36 cellular contexts compared by ENCODE assay signal in the genomic region with DNA sequence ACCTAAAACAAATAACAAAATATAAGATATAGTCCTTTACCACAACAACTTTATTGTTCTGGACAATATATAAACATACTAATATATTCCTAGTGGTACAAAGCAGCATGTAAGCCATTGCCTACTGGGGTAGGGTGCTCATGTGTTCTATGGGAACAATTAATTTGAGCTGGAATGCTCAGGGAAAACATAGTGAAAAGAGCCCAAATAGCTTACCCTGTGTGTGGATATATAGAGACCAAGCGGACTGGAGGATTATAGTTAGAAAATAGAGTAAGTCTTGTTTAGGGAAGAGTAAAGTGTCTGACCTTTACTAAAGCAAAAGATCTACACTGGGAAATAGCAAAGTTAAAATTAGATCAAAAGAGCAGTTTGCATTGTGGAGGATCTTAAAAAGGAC.
A peak's percentile ranks its signal among the peaks of the same experiment; 100 is the strongest.
DNase-seq lines count a peak whose midpoint lies in the region; ATAC-seq, FAIRE-seq and TF ChIP-seq lines count a peak whose summit lies in the region.
"Had no signal": no experiment of that assay in that cellular context is flagged by ENCODE, and none has a peak within 500 bp of the region (broad histone marks: within the 10 kb centered on the region; RNA-seq: fewer than 3 reads in every experiment).

No MANE protein-coding gene starts in this region.

- POLR2A ChIA-PET in WTC11 (lab: Charles Lee) (no interaction called here), H1 (lab: Charles Lee; ENCODE audit: partially characterized antibody) (interaction anchor here (0.6 to 2.5 kb wide), 4 partner anchors 11 to 44 kb away, joined by 3 to 12 read pairs (median 3); no protein-coding TSS in a partner anchor), HEK293T (lab: Yijun Ruan, JAX) (no interaction called here)

- H3K36me3 ChIP-seq in GM23338 (ENCODE audit: insufficient read depth) (peaks cover 47% of the 10 kb centered on the region), H1 (ENCODE audit: control insufficient read depth in 2 of 4, insufficient read depth in 4 of 4, low read length in 3 of 4) (peaks cover 0 to 49% (median 24%) of the 10 kb centered on the region in 4 experiments; a peak in 5 of 8 replicates)
- H3K36me3 ChIP-seq: BE2C; BLaER1; BLaER1 treated with 17β-estradiol and CSF1 and Interleukin-3, amounts not matched to agents 10 nM and 100 nM had no signal

- H3K4me3 ChIP-seq in GM23338: no peak overlapping the region
- H3K4me3 ChIP-seq in H1 (ENCODE audit: extremely low read depth in 1 of 4, insufficient read depth in 2 of 4, low read depth in 3 of 4, low read length in 4 of 4): no peak overlapping the region
- H3K4me3 ChIP-seq: A549; BLaER1; BLaER1 treated with 17β-estradiol and CSF1 and Interleukin-3, amounts not matched to agents 10 nM and 100 nM had no signal

- peaks cover 14 to 17% of the 10 kb centered on the region in 2 experiments; a peak in 3 of 4 replicates for H3K9me3 ChIP-seq in H1 (ENCODE audit: insufficient read depth in 2 of 2, low read depth in 1 of 2, low read length in 1 of 2)
- H3K9me3 ChIP-seq: A549, BE2C, BLaER1, Caco-2 had no signal

- TF ChIP-seq CTCF in GM23338 (conservative IDR thresholded peaks at IDR 0.05; ENCODE audit: low read depth in 2 of 2) (no peak), WTC11 (IDR thresholded peaks at IDR 0.05) (no peak), H1 (IDR thresholded peaks at IDR 0.05; ENCODE audit: control extremely low read depth in 1 of 3, insufficient read depth in 1 of 3, low read depth in 1 of 3, low read length in 3 of 3) (no peak)

- no peak overlapping the region for H2BK5ac ChIP-seq in H1 (ENCODE audit: low read depth, low read length)

- H3K4me1 Mint-ChIP-seq in GM23338 (peaks cover 37% of the 10 kb centered on the region), WTC11 (peaks cover 66% of the 10 kb centered on the region)
- H3K4me1 Mint-ChIP-seq: B cell; CD14-positive monocyte; CD4-positive, alpha-beta memory T cell; CD4-positive, CD25-positive, alpha-beta regulatory T cell; CD8-positive, alpha-beta memory T cell had no signal

- H3K4me3 Mint-ChIP-seq in GM23338: no peak overlapping the region
- no peak overlapping the region for H3K4me3 Mint-ChIP-seq in WTC11
- H3K4me3 Mint-ChIP-seq: B cell; CD14-positive monocyte; CD4-positive, alpha-beta memory T cell; CD4-positive, alpha-beta T cell; CD4-positive, CD25-positive, alpha-beta regulatory T cell; CD8-positive, alpha-beta memory T cell; CD8-positive, alpha-beta T cell had no signal

- H3F3A ChIP-seq in GM23338 (replicated peaks; ENCODE audit: low read depth): peaks cover 25% of the 10 kb centered on the region

- H2BK20ac ChIP-seq in H1 (ENCODE audit: low read length): no peak overlapping the region

- no peak overlapping the region for H3K56ac ChIP-seq in H1 (replicated peaks; ENCODE audit: insufficient read length, low read depth, low read length)

- ATAC-seq in GM23338 (no peak), WTC11 (no peak), HG02840 (IDR thresholded peaks at IDR 0.05; ENCODE audit: low FRiP score, unreplicated experiment) (no peak), HG03045 (IDR thresholded peaks at IDR 0.05; ENCODE audit: unreplicated experiment) (no peak), HG02642 (IDR thresholded peaks at IDR 0.05; ENCODE audit: poor library complexity, unreplicated experiment) (no peak)
- ATAC-seq: A549; CD8-positive, alpha-beta T cell had no signal

- no peak overlapping the region for H2AK5ac ChIP-seq in H1 (ENCODE audit: low read depth, low read length)

- H2BK120ac ChIP-seq in H1 (replicated peaks; ENCODE audit: low read depth, low read length): no peak overlapping the region

- H3K9ac ChIP-seq in H1 (replicated peaks in 1 of 4; ENCODE audit: extremely low read depth in 1 of 4, low read depth in 3 of 4, low read length in 3 of 4): no peak overlapping the region
- H3K9ac ChIP-seq: BLaER1; BLaER1 treated with 17β-estradiol and CSF1 and Interleukin-3, amounts not matched to agents 10 nM and 100 nM had no signal

- H3K4ac ChIP-seq in H1 (replicated peaks; ENCODE audit: insufficient read length, low read depth, low read length): no peak overlapping the region

- no peak overlapping the region for H2BK15ac ChIP-seq in H1 (ENCODE audit: low read length)

- TF ChIP-seq EP300 in H1 (IDR thresholded peaks at IDR 0.05; ENCODE audit: borderline replicate concordance in 1 of 2, low read depth in 2 of 2, low read length in 2 of 2): no peak

- H3K9me2 ChIP-seq in GM23338 (ENCODE audit: insufficient read depth): no peaks in the 10 kb centered on the region

- no peaks in the 10 kb centered on the region for H4K20me1 ChIP-seq in GM23338 (replicated peaks; ENCODE audit: insufficient read depth)
- no peaks in the 10 kb centered on the region for H4K20me1 ChIP-seq in H1 (replicated peaks in 1 of 2; ENCODE audit: control insufficient read depth in 1 of 2, insufficient read depth in 2 of 2, low read length in 2 of 2)
- H4K20me1 ChIP-seq: BLaER1; BLaER1 treated with 17β-estradiol and CSF1 and Interleukin-3, amounts not matched to agents 10 nM and 100 nM had no signal

- no peaks in the 10 kb centered on the region; the same call in 1 of the 2 replicates for H3K23me2 ChIP-seq in H1 (ENCODE audit: low read depth, low read length)

- no peak overlapping the region for H4K91ac ChIP-seq in H1 (replicated peaks; ENCODE audit: insufficient read length, low read length)

- H2AFZ ChIP-seq in GM23338 (no peak overlapping the region), H1 (ENCODE audit: low read length) (no peak overlapping the region)

- H3K36me3 Mint-ChIP-seq in GM23338 (ENCODE audit: low read depth): peaks cover 81% of the 10 kb centered on the region
- peaks cover 86% of the 10 kb centered on the region for H3K36me3 Mint-ChIP-seq in WTC11
- H3K36me3 Mint-ChIP-seq: CD14-positive monocyte; CD4-positive, alpha-beta memory T cell; CD4-positive, CD25-positive, alpha-beta regulatory T cell; CD8-positive, alpha-beta memory T cell; CD8-positive, alpha-beta T cell had no signal

- no peak overlapping the region for H3K27ac ChIP-seq in GM23338 (ENCODE audit: low read depth)
- no peak overlapping the region for H3K27ac ChIP-seq in H1 (ENCODE audit: low read depth, low read length)
- H3K27ac ChIP-seq: 22Rv1; A549; BLaER1; BLaER1 treated with 17β-estradiol and CSF1 and Interleukin-3, amounts not matched to agents 10 nM and 100 nM; C4-2B had no signal

- no peaks in the 10 kb centered on the region for H3K79me1 ChIP-seq in H1 (ENCODE audit: low read depth, low read length)

- H3K79me2 ChIP-seq in GM23338 (replicated peaks; ENCODE audit: insufficient read depth): peaks cover 18% of the 10 kb centered on the region
- peaks cover 0 to 2% of the 10 kb centered on the region in 2 experiments; a peak in 1 of 4 replicates for H3K79me2 ChIP-seq in H1 (ENCODE audit: control insufficient read depth in 1 of 2, insufficient read depth in 2 of 2, low read length in 2 of 2)

- H3K27me3 Mint-ChIP-seq in GM23338 (ENCODE audit: insufficient read depth, low read depth, poor library complexity) (peaks cover 7% of the 10 kb centered on the region), WTC11 (ENCODE audit: low read depth) (peaks cover 18% of the 10 kb centered on the region)
- H3K27me3 Mint-ChIP-seq: B cell; CD4-positive, CD25-positive, alpha-beta regulatory T cell had no signal

- H3K4me2 ChIP-seq in GM23338 (no peak overlapping the region), H1 (ENCODE audit: insufficient read depth in 1 of 2, low read depth in 2 of 2, low read length in 2 of 2) (no peak overlapping the region)
- H3K4me2 ChIP-seq: A549; BLaER1; BLaER1 treated with 17β-estradiol and CSF1 and Interleukin-3, amounts not matched to agents 10 nM and 100 nM had no signal

- H3K27ac Mint-ChIP-seq in GM23338 (no peak overlapping the region), WTC11 (peak overlapping the region; percentile 84)
- H3K27ac Mint-ChIP-seq: B cell; CD14-positive monocyte; CD4-positive, alpha-beta memory T cell; CD4-positive, alpha-beta T cell; CD4-positive, CD25-positive, alpha-beta regulatory T cell; CD8-positive, alpha-beta memory T cell; CD8-positive, alpha-beta T cell had no signal

- H4K5ac ChIP-seq in H1 (ENCODE audit: insufficient read length, low read depth, low read length): no peak overlapping the region

- TF ChIP-seq RAD21 in H1 (IDR thresholded peaks at IDR 0.05 in 1 of 2, conservative IDR thresholded peaks at IDR 0.05 in 1 of 2; ENCODE audit: low read depth in 2 of 2, low read length in 2 of 2): no peak

- DNase-seq in GM23338 (ENCODE audit: low spot score): no peak
- peak; percentile 12 for DNase-seq in NCI-H69 (lab: John Stamatoyannopoulos, UW)
- DNase-seq in WTC11 (ENCODE audit: low spot score): no peak
- DNase-seq in H1 (ENCODE audit: low read depth in 1 of 2, low spot score in 2 of 2): no peak
- DNase-seq in HEK293T (ENCODE audit: extremely low spot score): no peak
- DNase-seq: 8988T; ACHN; AML-193; BE2C; C1 segment of cervical spinal cord; Caco-2; Calu3; CD4-positive, alpha-beta memory T cell; CD4-positive, alpha-beta T cell; CD4-positive, CD25-positive, alpha-beta regulatory T cell; CD8-positive, alpha-beta memory T cell; CD8-positive, alpha-beta T cell; COR-L47; DMS 273 treated with DMSO at 0.1 percent for 48 hours; DMS153; DMS53; DMS79; DMS79 treated with DMSO at 0.1 percent for 48 hours; DND-41; EL had no signal

- CTCF ChIA-PET in WTC11 (lab: Charles Lee) (interaction anchor here (1.2 kb wide), 1 partner anchor 373 kb away, joined by 6 read pairs; a partner anchor contains a TSS), H1 (lab: Charles Lee; ENCODE audit: partially characterized antibody) (interaction anchor here (1.8 kb wide), 1 partner anchor 10 kb away, joined by 4 read pairs; no protein-coding TSS in a partner anchor), HEK293T (lab: Yijun Ruan, JAX) (no interaction called here)

- H3K14ac ChIP-seq in H1 (ENCODE audit: insufficient read length): no peak overlapping the region

- H3K9me3 Mint-ChIP-seq in GM23338 (peaks cover 23% of the 10 kb centered on the region), WTC11 (peaks cover 24% of the 10 kb centered on the region)
- H3K9me3 Mint-ChIP-seq: CD4-positive, alpha-beta T cell; CD8-positive, alpha-beta memory T cell; CD8-positive, alpha-beta T cell had no signal

- H3K27me3 ChIP-seq in GM23338 (ENCODE audit: insufficient read depth) (peaks cover 13% of the 10 kb centered on the region), H1 (replicated peaks in 1 of 4; ENCODE audit: control insufficient read depth in 3 of 4, extremely low read depth in 1 of 4, insufficient read depth in 3 of 4, low read length in 3 of 4) (no peaks in the 10 kb centered on the region; a peak in 1 of 7 replicates)
- H3K27me3 ChIP-seq: BE2C; BLaER1; BLaER1 treated with 17β-estradiol and CSF1 and Interleukin-3, amounts not matched to agents 10 nM and 100 nM had no signal

- no peak overlapping the region for H3K18ac ChIP-seq in H1 (ENCODE audit: extremely low read depth, low read length)

- peaks cover 22% of the 10 kb centered on the region for H3K4me1 ChIP-seq in GM23338 (ENCODE audit: insufficient read depth)
- H3K4me1 ChIP-seq in H1 (replicated peaks in 1 of 4; ENCODE audit: control insufficient read depth in 3 of 4, insufficient read depth in 4 of 4, low read length in 3 of 4): peaks cover 0 to 7% (median 0%) of the 10 kb centered on the region in 4 experiments; a peak in 1 of 7 replicates
- H3K4me1 ChIP-seq: A549; BE2C; BLaER1; BLaER1 treated with 17β-estradiol and CSF1 and Interleukin-3, amounts not matched to agents 10 nM and 100 nM; Caco-2 had no signal

- 0 out of 3 replicates have a peak, but pooled peaks of 1 of the 2 experiments have one; percentile 26 for TF ChIP-seq POLR2A in H1 (IDR thresholded peaks at IDR 0.05; ENCODE audit: control extremely low read depth in 1 of 2, low read depth in 2 of 2, low read length in 2 of 2)

- no peak for FAIRE-seq in H1 (lab: Jason Lieb, UNC)
- FAIRE-seq: A549, D721Med had no signal

- WGBS in H1 (ENCODE audit: extremely low coverage in 1 of 2, insufficient coverage in 1 of 2, insufficient read length in 1 of 2, insufficient replicate concordance in 2 of 2, low coverage in 1 of 2, low lambda C conversion rate in 2 of 2, missing lambda C conversion rate in 1 of 2), 2 experiments: 82% methylated on average over 1 of the region's 1 CpG; no CpG with 5 or more reads in 1 of the 2 experiments

- no peak overlapping the region for H4K8ac ChIP-seq in H1 (ENCODE audit: extremely low read depth, insufficient read depth, low read length)

- no peak overlapping the region for H2BK12ac ChIP-seq in H1 (ENCODE audit: low read depth, low read length)

- no peak overlapping the region for H3K23ac ChIP-seq in H1 (ENCODE audit: insufficient read length)
